In the genomic region with DNA sequence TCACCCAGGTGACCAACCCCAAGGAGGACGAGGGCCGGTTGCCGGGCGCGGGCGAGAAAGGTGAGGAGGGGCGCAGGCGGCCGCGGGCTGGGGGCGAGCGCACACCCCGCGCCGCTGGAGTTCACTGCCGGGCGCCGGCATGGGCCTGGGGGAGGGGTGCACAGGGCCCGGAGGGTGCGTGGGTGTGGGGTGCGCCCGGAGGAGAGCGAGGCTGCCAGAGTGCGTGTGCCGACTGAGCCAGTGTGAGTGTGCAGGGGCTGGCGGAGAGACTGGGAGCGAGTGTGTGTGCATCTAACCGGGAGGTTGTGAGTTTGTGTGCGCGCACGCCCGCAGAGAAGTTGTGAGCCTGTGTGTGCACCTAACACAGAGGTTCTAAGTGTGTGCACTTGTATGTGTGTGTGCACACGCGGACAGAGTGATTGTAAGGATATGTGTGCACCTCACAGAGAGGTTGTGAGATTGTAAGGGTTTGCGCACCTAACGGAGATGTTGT, we compare ENCODE assay signal across 8 cellular contexts. TPM values are rescaled to one million over a fixed set of nuclear protein-coding genes. Genes with fewer than 3 reads are reported as not detected.
DNase-seq lines count a peak whose midpoint lies in the region; TF ChIP-seq lines count a peak whose summit lies in the region.

No MANE protein-coding gene starts in this region.

- H3K4me1 Mint-ChIP-seq in nephron progenitor cell, result peaks cover 37% of the 10 kb centered on the region
- peaks cover 26% of the 10 kb centered on the region for H3K4me1 Mint-ChIP-seq in type B pancreatic cell (ENCODE audit: unreplicated experiment)

- H3K27me3 ChIP-seq in HUES48 (ENCODE audit: control insufficient read depth, insufficient read depth, low read length) (peaks cover 15% of the 10 kb centered on the region), fibroblast of lung (ENCODE audit: control insufficient read depth, insufficient read depth, low read length) (no peaks in the 10 kb centered on the region)

- peak overlapping the region; percentile 92 for H3K4me3 Mint-ChIP-seq in nephron progenitor cell
- H3K4me3 Mint-ChIP-seq in type B pancreatic cell, result peak overlapping the region; percentile 94

- H3K27ac Mint-ChIP-seq in nephron progenitor cell (peak overlapping the region; percentile 84), type B pancreatic cell (peak overlapping the region; percentile 92)

- TF ChIP-seq CTCF in fibroblast of lung (conservative IDR thresholded peaks at IDR 0.05 in 1 of 2, IDR thresholded peaks at IDR 0.05 in 1 of 2; ENCODE audit: low read depth in 1 of 2, low read length in 2 of 2), result no peak
- TF ChIP-seq CTCF in nephron progenitor cell (IDR thresholded peaks at IDR 0.05), result no peak
- TF ChIP-seq CTCF in type B pancreatic cell (conservative IDR thresholded peaks at IDR 0.05), result no peak

- H3K27ac ChIP-seq in HUES48 (ENCODE audit: low read depth, low read length), result no peak overlapping the region
- H3K27ac ChIP-seq in fibroblast of lung (ENCODE audit: insufficient read depth, low read length), result peak overlapping the region; percentile 60

- H3K4me2 ChIP-seq in fibroblast of lung (ENCODE audit: extremely low read depth, insufficient read depth, low read length), result peak overlapping the region; percentile 97

- H3K4me3 ChIP-seq in HUES48 (ENCODE audit: low read depth, low read length), result peak overlapping the region; percentile 64
- H3K4me3 ChIP-seq in fibroblast of lung (replicated peaks in 1 of 4; ENCODE audit: control extremely low read depth in 1 of 4, insufficient read depth in 1 of 4, low read depth in 3 of 4, low read length in 4 of 4), result peak overlapping the region; percentile 80 to 96 (median 90)

- H3K9me3 Mint-ChIP-seq in nephron progenitor cell (peaks cover 23% of the 10 kb centered on the region), type B pancreatic cell (no peaks in the 10 kb centered on the region)

- H3K9me3 ChIP-seq in HUES48 (ENCODE audit: control insufficient read depth, insufficient read depth, low read length), result 0 out of 2 replicates have a peak, but pooled peaks cover 3% of the 10 kb centered on the region
- no peaks in the 10 kb centered on the region for H3K9me3 ChIP-seq in fibroblast of lung (ENCODE audit: control insufficient read depth, insufficient read depth, low read depth, low read length)

- peak; percentile 26 for DNase-seq in AG08395 (ENCODE audit: low spot score)
- peak; percentile 22 for DNase-seq in activated T-cell treated with anti-CD3 and anti-CD28 coated beads for 24 hours (ENCODE audit: low read depth)
- peak; percentile 41 to 56 for DNase-seq in fibroblast of lung (ENCODE audit: low read depth in 2 of 2)
- peak; percentile 67 for DNase-seq in nephron progenitor cell
- no peak for DNase-seq in type B pancreatic cell (ENCODE audit: extremely low spot score, unreplicated experiment)
- no peak for DNase-seq in mucosa of gallbladder (ENCODE audit: low spot score)
- no peak for DNase-seq in DMS114 treated with DMSO at 0.1 percent for 48 hours (lab: John Stamatoyannopoulos, UW; ENCODE audit: unreplicated experiment)

- no peak overlapping the region for H3K9ac ChIP-seq in HUES48 (ENCODE audit: low read depth, low read length)
- peak overlapping the region; percentile 53 for H3K9ac ChIP-seq in fibroblast of lung (ENCODE audit: insufficient read depth, low read length)

- H3K27me3 Mint-ChIP-seq in nephron progenitor cell (ENCODE audit: low read depth, poor library complexity) (no peaks in the 10 kb centered on the region), type B pancreatic cell (no peaks in the 10 kb centered on the region)

- H3K4me1 ChIP-seq in HUES48 (ENCODE audit: control insufficient read depth, insufficient read depth, low read length), result peaks cover 27% of the 10 kb centered on the region
- peaks cover 21% of the 10 kb centered on the region for H3K4me1 ChIP-seq in fibroblast of lung (ENCODE audit: control insufficient read depth, extremely low read depth, insufficient read depth, low read length)

- no peaks in the 10 kb centered on the region for H4K20me1 ChIP-seq in fibroblast of lung (ENCODE audit: control insufficient read depth, extremely low read depth, insufficient read depth, low read length)

- peak overlapping the region; percentile 66 for H2AFZ ChIP-seq in fibroblast of lung (ENCODE audit: low read length)

- H3K36me3 ChIP-seq in HUES48 (ENCODE audit: control insufficient read depth, insufficient read depth, low read length) (no peaks in the 10 kb centered on the region), fibroblast of lung (ENCODE audit: control insufficient read depth, insufficient read depth, low read length) (no peaks in the 10 kb centered on the region)

- H3K79me2 ChIP-seq in fibroblast of lung (ENCODE audit: control insufficient read depth, insufficient read depth, low read length), result peaks cover 44% of the 10 kb centered on the region

- H3K36me3 Mint-ChIP-seq in nephron progenitor cell (ENCODE audit: low read depth), result peaks cover 24% of the 10 kb centered on the region
- no peaks in the 10 kb centered on the region for H3K36me3 Mint-ChIP-seq in type B pancreatic cell

RNA-seq across cellular contexts. Expression of a gene that starts 0.6 kb away (rescaled TPM):
- total RNA-seq in fibroblast of lung, result 31.8 and 34.0 TPM in 2 replicates
- polyA plus RNA-seq in fibroblast of lung, result 47.6 and 51.5 TPM in 2 replicates
- 34.9 and 37.6 TPM in 2 replicates for polyA plus RNA-seq in fibroblast of lung (2012)
- 37.2 and 107 TPM in 2 replicates for polyA minus RNA-seq in fibroblast of lung (ENCODE audit: low replicate concordance)
- total RNA-seq in type B pancreatic cell (ENCODE audit: low replicate concordance), result 72.7 and 98.4 TPM in 2 replicates
- total RNA-seq in mucosa of gallbladder, result 176 TPM

Comparison
In these comparisons a context has a peak if more than half of its experiments do, and no peak if none do; other contexts are left out.
1. DNase-seq: peak in AG08395 (single experiment), activated T-cell treated with anti-CD3 and anti-CD28 coated beads for 24 hours (single experiment), fibroblast of lung (2 of 2) and nephron progenitor cell (single experiment); none in type B pancreatic cell (single experiment), mucosa of gallbladder (single experiment) and DMS114 treated with DMSO at 0.1 percent for 48 hours (single experiment).